24 cellular contexts compared by ENCODE assay signal in the genomic region with DNA sequence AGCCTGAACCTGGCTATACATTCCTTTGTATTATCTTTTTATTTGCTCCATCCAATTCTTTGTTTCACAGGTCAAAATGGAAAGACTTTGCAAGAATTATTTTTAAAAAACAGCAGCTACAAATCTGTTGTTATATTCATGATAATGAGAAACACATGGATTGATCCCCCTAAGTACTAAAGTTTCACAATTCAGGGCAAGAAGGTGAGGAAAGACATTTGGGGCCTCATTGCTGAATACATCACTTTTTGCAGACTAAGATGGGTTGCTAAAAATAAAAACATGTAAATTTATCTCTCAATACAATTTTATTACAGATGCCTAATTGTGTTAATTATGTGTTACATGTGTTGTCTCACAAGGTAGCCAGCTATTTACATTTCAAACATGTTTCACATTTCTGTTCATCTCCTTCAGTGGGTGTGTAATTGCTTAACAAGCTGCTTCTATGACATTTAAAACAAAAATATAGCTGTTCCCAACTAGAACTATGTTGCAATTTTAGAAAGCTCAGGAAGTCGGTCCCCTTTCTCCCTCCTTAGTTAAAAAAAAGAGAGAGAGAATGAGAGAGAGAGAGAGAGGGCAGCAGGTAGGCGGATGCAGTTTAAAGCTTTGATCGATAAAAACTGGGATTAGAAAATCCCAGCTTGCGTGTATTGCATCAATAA.
"Had no signal": no experiment of that assay in that cellular context is flagged by ENCODE, and none has a peak within 500 bp of the region (broad histone marks: within the 10 kb centered on the region; RNA-seq: fewer than 3 reads in every experiment).

No MANE protein-coding gene starts in this region.

- H3K36me3 ChIP-seq: colonic mucosa, esophagus muscularis mucosa, heart right ventricle, prostate gland, right atrium auricular region, thoracic aorta, upper lobe of right lung had no signal

- H3K9me3 Mint-ChIP-seq: activated naive CD8-positive, alpha-beta T cell treated with anti-CD3 and anti-CD28 coated beads, Interleukin-2, amount 10 ng/mL, durations not matched to agents 7 days and 5 days had no signal

- H3K4me3 Mint-ChIP-seq: activated CD4-positive, alpha-beta memory T cell treated with anti-CD3 and anti-CD28 coated beads, Interleukin-2, amount 10 ng/mL, durations not matched to agents 7 days and 5 days; activated naive CD8-positive, alpha-beta T cell treated with anti-CD3 and anti-CD28 coated beads, Interleukin-2, amount 10 ng/mL, durations not matched to agents 7 days and 5 days; activated T-helper 17 cell treated with anti-CD3 and anti-CD28 coated beads, Interleukin-2, amount 50 U/mL, for 72 hours; naive thymus-derived CD4-positive, alpha-beta T cell; stimulated activated effector memory CD8-positive, alpha-beta T cell treated with anti-CD3 and anti-CD28 coated beads, Interleukin-12 subunit alpha, Interleukin-12 subunit beta, amount 100 ng/mL, for 72 hours; T-cell had no signal

- H3K9me3 ChIP-seq: body of pancreas, colonic mucosa, esophagus muscularis mucosa, heart right ventricle, prostate gland, right atrium auricular region, thoracic aorta, upper lobe of right lung had no signal

- ATAC-seq: activated T-helper 17 cell treated with anti-CD3 and anti-CD28 coated beads, Interleukin-2, amount 50 U/mL, for 72 hours; body of pancreas; heart right ventricle; naive thymus-derived CD4-positive, alpha-beta T cell; stimulated activated effector memory CD8-positive, alpha-beta T cell treated with anti-CD3 and anti-CD28 coated beads, Interleukin-12 subunit alpha, Interleukin-12 subunit beta, amount 100 ng/mL, for 72 hours; T-cell; upper lobe of right lung had no signal

- H3K36me3 Mint-ChIP-seq: activated naive CD8-positive, alpha-beta T cell treated with anti-CD3 and anti-CD28 coated beads, Interleukin-2, amount 10 ng/mL, durations not matched to agents 7 days and 5 days; naive thymus-derived CD4-positive, alpha-beta T cell; stimulated activated effector memory CD8-positive, alpha-beta T cell treated with anti-CD3 and anti-CD28 coated beads, Interleukin-12 subunit alpha, Interleukin-12 subunit beta, amount 100 ng/mL, for 72 hours; T-cell had no signal

- H3K4me3 ChIP-seq: body of pancreas, colonic mucosa, esophagus muscularis mucosa, heart right ventricle, prostate gland, right atrium auricular region, thoracic aorta, upper lobe of right lung had no signal

- H3K4me1 ChIP-seq: body of pancreas, colonic mucosa, prostate gland, right atrium auricular region, upper lobe of right lung had no signal

- H3K27me3 ChIP-seq: body of pancreas, colonic mucosa, esophagus muscularis mucosa, heart right ventricle, right atrium auricular region, upper lobe of right lung had no signal

- H3K27ac ChIP-seq: body of pancreas, colonic mucosa, esophagus muscularis mucosa, heart right ventricle, prostate gland, right atrium auricular region, thoracic aorta, upper lobe of right lung had no signal

- H3K27me3 Mint-ChIP-seq: activated CD4-positive, alpha-beta memory T cell treated with anti-CD3 and anti-CD28 coated beads, Interleukin-2, amount 10 ng/mL, durations not matched to agents 7 days and 5 days; activated naive CD8-positive, alpha-beta T cell treated with anti-CD3 and anti-CD28 coated beads, Interleukin-2, amount 10 ng/mL, durations not matched to agents 7 days and 5 days; activated T-helper 17 cell treated with anti-CD3 and anti-CD28 coated beads, Interleukin-2, amount 50 U/mL, for 72 hours; naive thymus-derived CD4-positive, alpha-beta T cell; T-cell had no signal

- DNase-seq: activated CD4-positive, alpha-beta memory T cell treated with anti-CD3 and anti-CD28 coated beads, Interleukin-2, amount 10 ng/mL, durations not matched to agents 7 days and 5 days; activated CD4-positive, alpha-beta T cell treated with anti-CD3 and anti-CD28 coated beads for 48 hours; activated CD4-positive, CD25-positive, alpha-beta regulatory T cell; activated naive CD4-positive, alpha-beta T cell treated with Interleukin-2 at 50 U/mL for 16 hours; activated naive CD8-positive, alpha-beta T cell treated with anti-CD3 and anti-CD28 coated beads, Interleukin-2, amount 10 ng/mL, durations not matched to agents 7 days and 5 days; activated T-cell treated with anti-CD3 and anti-CD28 coated beads, Interleukin-2, amount 50 U/mL, for 1 hour; body of pancreas; central memory CD4-positive, alpha-beta T cell; colonic mucosa; effector CD4-positive, alpha-beta T cell; heart right ventricle; mesendoderm; naive thymus-derived CD4-positive, alpha-beta T cell; small intestine; stimulated activated CD4-positive, alpha-beta T cell treated with anti-CD3 and anti-CD28 coated beads, Interleukin-4, amount 100 ng/mL, for 24 hours; T-cell; T1000; upper lobe of right lung had no signal

- H3K4me1 Mint-ChIP-seq: activated CD4-positive, alpha-beta memory T cell treated with anti-CD3 and anti-CD28 coated beads, Interleukin-2, amount 10 ng/mL, durations not matched to agents 7 days and 5 days; activated naive CD8-positive, alpha-beta T cell treated with anti-CD3 and anti-CD28 coated beads, Interleukin-2, amount 10 ng/mL, durations not matched to agents 7 days and 5 days; activated T-helper 17 cell treated with anti-CD3 and anti-CD28 coated beads, Interleukin-2, amount 50 U/mL, for 72 hours; naive thymus-derived CD4-positive, alpha-beta T cell; stimulated activated effector memory CD8-positive, alpha-beta T cell treated with anti-CD3 and anti-CD28 coated beads, Interleukin-12 subunit alpha, Interleukin-12 subunit beta, amount 100 ng/mL, for 72 hours; T-cell had no signal

- H3K27ac Mint-ChIP-seq: activated CD4-positive, alpha-beta memory T cell treated with anti-CD3 and anti-CD28 coated beads, Interleukin-2, amount 10 ng/mL, durations not matched to agents 7 days and 5 days; activated naive CD8-positive, alpha-beta T cell treated with anti-CD3 and anti-CD28 coated beads, Interleukin-2, amount 10 ng/mL, durations not matched to agents 7 days and 5 days; activated T-helper 17 cell treated with anti-CD3 and anti-CD28 coated beads, Interleukin-2, amount 50 U/mL, for 72 hours; naive thymus-derived CD4-positive, alpha-beta T cell; stimulated activated effector memory CD8-positive, alpha-beta T cell treated with anti-CD3 and anti-CD28 coated beads, Interleukin-12 subunit alpha, Interleukin-12 subunit beta, amount 100 ng/mL, for 72 hours; T-cell had no signal
